ENCODE assay signal across 14 cellular contexts in the genomic region with DNA sequence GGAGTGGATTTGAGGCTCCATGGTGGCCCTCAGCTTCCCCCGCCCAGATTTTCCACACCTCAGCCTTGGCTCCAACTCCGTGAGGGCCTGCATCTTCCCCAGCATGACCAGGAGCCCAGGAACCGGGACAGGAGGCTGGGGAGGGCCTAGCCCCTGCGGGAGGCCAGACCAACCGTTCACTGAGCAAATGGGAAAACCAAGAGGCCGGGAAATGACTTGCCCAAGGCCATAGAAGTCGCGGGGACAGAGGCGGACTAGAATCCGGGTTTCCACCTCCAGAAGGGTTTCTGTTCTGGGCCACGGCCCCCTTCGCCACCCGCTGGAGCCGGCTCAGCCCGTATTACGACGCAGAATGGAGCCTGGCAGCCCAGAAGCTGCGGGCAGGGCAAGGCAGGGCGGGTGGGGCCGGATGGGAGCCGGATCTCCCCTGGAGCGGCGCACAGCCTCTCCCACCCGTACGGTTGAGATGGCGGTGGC. TPM values are rescaled to one million over a fixed set of nuclear protein-coding genes. Genes with fewer than 3 reads are reported as not detected.
DNase-seq lines count a peak whose midpoint lies in the region; ATAC-seq, FAIRE-seq and TF ChIP-seq lines count a peak whose summit lies in the region.
"Had no signal": no experiment of that assay in that cellular context is flagged by ENCODE, and none has a peak within 500 bp of the region (broad histone marks: within the 10 kb centered on the region; RNA-seq: fewer than 3 reads in every experiment).

No MANE protein-coding gene starts in this region.

- H3K4me1 ChIP-seq in left ventricle myocardium inferior = peaks cover 25% of the 10 kb centered on the region
- H3K4me1 ChIP-seq in colonic mucosa = no peaks in the 10 kb centered on the region
- peaks cover 23 to 39% of the 10 kb centered on the region in 2 donors for H3K4me1 ChIP-seq in mucosa of rectum (ENCODE audit: control insufficient read depth in 2 of 2, insufficient read depth in 2 of 2, low read length in 2 of 2)
- H3K4me1 ChIP-seq in upper lobe of left lung = peaks cover 18 to 34% (median 27%) of the 10 kb centered on the region in 4 donors

- H3K27ac ChIP-seq in left ventricle myocardium inferior (replicated peaks) (no peak overlapping the region), colonic mucosa (peak overlapping the region; percentile 79), mucosa of rectum (ENCODE audit: low read depth in 2 of 2, low read length in 2 of 2) (peak overlapping the region; percentile 88 to 95), upper lobe of left lung (peak overlapping the region; percentile 74 to 86 (median 76))
- H3K27ac ChIP-seq: BLaER1, SK-N-MC had no signal

- peaks cover 100% of the 10 kb centered on the region for H3K27me3 ChIP-seq in left ventricle myocardium inferior (ENCODE audit: low read depth)
- peaks cover 23% of the 10 kb centered on the region for H3K27me3 ChIP-seq in colonic mucosa
- peaks cover 18 to 19% of the 10 kb centered on the region in 2 donors for H3K27me3 ChIP-seq in mucosa of rectum (ENCODE audit: control insufficient read depth in 2 of 2, insufficient read depth in 2 of 2, low read length in 2 of 2)
- H3K27me3 ChIP-seq in upper lobe of left lung = peaks cover 2 to 57% (median 21%) of the 10 kb centered on the region in 4 donors

- peak overlapping the region; percentile 35 for H3K4me3 ChIP-seq in left ventricle myocardium inferior
- peak overlapping the region; percentile 48 for H3K4me3 ChIP-seq in colonic mucosa
- H3K4me3 ChIP-seq in mucosa of rectum (ENCODE audit: low read length in 2 of 2) = peak overlapping the region; percentile 68 to 73
- peak overlapping the region in 3 of 4 donors; percentile 36 to 49 (median 44) for H3K4me3 ChIP-seq in upper lobe of left lung
- H3K4me3 ChIP-seq: BLaER1, SK-N-MC had no signal

- FAIRE-seq in urothelium cell line (lab: Jason Lieb, UNC) = no peak
- FAIRE-seq: GM18507 had no signal

- intact Hi-C loops in left ventricle myocardium inferior (cut with micrococcal nuclease) = no loop called here
- intact Hi-C loops in Right ventricle myocardium superior (cut with DNase I) = no loop called here
- intact Hi-C loops in colonic mucosa (cut with DNase I) = no loop called here

- WGBS in upper lobe of left lung, 2 donors = 20% methylated on average over 12 of the region's 26 CpGs; no CpG with 5 or more reads in 1 of the 2 donors

- TF ChIP-seq POLR2A in upper lobe of left lung (IDR thresholded peaks at IDR 0.05) = no peak

- H3K36me3 ChIP-seq in left ventricle myocardium inferior (no peaks in the 10 kb centered on the region), colonic mucosa (no peaks in the 10 kb centered on the region), mucosa of rectum (ENCODE audit: control insufficient read depth in 2 of 2, insufficient read depth in 2 of 2, low read length in 2 of 2) (no peaks in the 10 kb centered on the region), upper lobe of left lung (no peaks in the 10 kb centered on the region)
- H3K36me3 ChIP-seq: BLaER1 had no signal

- H3K9ac ChIP-seq in colonic mucosa (ENCODE audit: low read depth in 2 of 2, low read length in 2 of 2) = peak overlapping the region; percentile 52 to 66
- peak overlapping the region; percentile 70 to 84 for H3K9ac ChIP-seq in mucosa of rectum (ENCODE audit: low read depth in 1 of 2, low read length in 2 of 2)
- H3K9ac ChIP-seq: BLaER1 had no signal

- DNase-seq in left ventricle myocardium inferior (no peak), Right ventricle myocardium superior (no peak), colonic mucosa (peak; percentile 30), upper lobe of left lung (no peak), urothelium cell line (ENCODE audit: low spot score) (no peak)
- no peak for DNase-seq in stimulated activated CD4-positive, alpha-beta T cell treated with anti-CD3 and anti-CD28 coated beads, Interleukin-4, amount 100 ng/mL, for 24 hours
- DNase-seq: head of caudate nucleus had no signal

- H3K9me3 ChIP-seq in left ventricle myocardium inferior (replicated peaks) = no peaks in the 10 kb centered on the region
- no peaks in the 10 kb centered on the region for H3K9me3 ChIP-seq in colonic mucosa
- no peaks in the 10 kb centered on the region for H3K9me3 ChIP-seq in mucosa of rectum (ENCODE audit: control insufficient read depth in 2 of 2, low read length in 2 of 2)
- H3K9me3 ChIP-seq in upper lobe of left lung = no peaks in the 10 kb centered on the region
- H3K9me3 ChIP-seq: BLaER1 had no signal

- TF ChIP-seq CTCF in left ventricle myocardium inferior (IDR thresholded peaks at IDR 0.05; ENCODE audit: borderline replicate concordance) = no peak
- TF ChIP-seq CTCF in colonic mucosa (IDR thresholded peaks at IDR 0.05) = no peak
- TF ChIP-seq CTCF in upper lobe of left lung (IDR thresholded peaks at IDR 0.05) = no peak

- ATAC-seq in Right ventricle myocardium superior (ENCODE audit: poor library complexity) = no peak
- ATAC-seq in upper lobe of left lung (ENCODE audit: low FRiP score in 2 of 2) = peak in 1 of 2 donors; percentile 1
- ATAC-seq in GM19035 (IDR thresholded peaks at IDR 0.05; ENCODE audit: unreplicated experiment) = no peak

- TF ChIP-seq EP300 in upper lobe of left lung (IDR thresholded peaks at IDR 0.05) = no peak

RNA-seq across cellular contexts. Expression of a gene that starts 7.9 kb away (rescaled TPM):
- total RNA-seq in left ventricle myocardium inferior (not detected), Right ventricle myocardium superior (not detected), colonic mucosa (1 to 10 TPM; 3.4 to 5.5 TPM), upper lobe of left lung (not detected)
- total RNA-seq: lower leg skin, posterior vena cava had no signal

RNA-seq across cellular contexts. Expression of a gene that starts 16.2 kb away (rescaled TPM):
- total RNA-seq in left ventricle myocardium inferior (not detected), Right ventricle myocardium superior (not detected), colonic mucosa (1 to 10 TPM; 2.9 to 6.5 TPM), upper lobe of left lung (not detected)
- total RNA-seq: lower leg skin, posterior vena cava had no signal

RNA-seq across cellular contexts. Expression of a gene that starts 40.2 kb away (rescaled TPM):
- not detected for total RNA-seq in left ventricle myocardium inferior
- not detected for total RNA-seq in Right ventricle myocardium superior
- total RNA-seq in colonic mucosa = 1 to 10 TPM in 1 of 2 donors, under 1 TPM in 1; 0.05 to 1.6 TPM
- total RNA-seq in upper lobe of left lung = 10 to 100 TPM in 3 of 6 donors, 1 to 10 TPM in 2, under 1 TPM in 1; 0.26 to 18.7 (median 10.7) TPM
- total RNA-seq: lower leg skin, posterior vena cava had no signal

RNA-seq across cellular contexts. Expression of a gene that starts 41.7 kb away (rescaled TPM):
- not detected for total RNA-seq in left ventricle myocardium inferior
- total RNA-seq in Right ventricle myocardium superior = not detected
- total RNA-seq in colonic mucosa = under 1 TPM; 0.30 to 0.56 TPM
- not detected for total RNA-seq in upper lobe of left lung
- total RNA-seq: lower leg skin, posterior vena cava had no signal

RNA-seq across cellular contexts. Expression of a gene that starts 59.6 kb away (rescaled TPM):
- total RNA-seq in left ventricle myocardium inferior (not detected), Right ventricle myocardium superior (not detected), colonic mucosa (100 to 1,000 TPM in 1 of 2 donors, 10 to 100 TPM in 1; 82.2 to 103 TPM), upper lobe of left lung (1 to 10 TPM in 3 of 6 donors, under 1 TPM in 1, not detected in 2; 0.80 to 4.4 (median 1.5) TPM)
- total RNA-seq: posterior vena cava had no signal
